10 cellular contexts compared by ENCODE assay signal in genomic region chr16:15946257-15947044, GRCh38. TPM values are rescaled to one million over a fixed set of nuclear protein-coding genes. Genes with fewer than 3 reads are reported as not detected.
DNase-seq lines count a peak whose midpoint lies in the region; ATAC-seq and TF ChIP-seq lines count a peak whose summit lies in the region.
"Had no signal": no experiment of that assay in that cellular context is flagged by ENCODE, and none has a peak within 500 bp of the region (broad histone marks: within the 10 kb centered on the region; RNA-seq: fewer than 3 reads in every experiment).

No MANE protein-coding gene starts in this region.

- TF ChIP-seq POLR2A in ovary (IDR thresholded peaks at IDR 0.05), result no peak

- H3K27me3 Mint-ChIP-seq in chondrocyte (ENCODE audit: low read depth) (no peaks in the 10 kb centered on the region), osteocyte (ENCODE audit: unreplicated experiment) (no peaks in the 10 kb centered on the region)

- peaks cover 26% of the 10 kb centered on the region for H3K4me1 Mint-ChIP-seq in chondrocyte (ENCODE audit: low read depth)
- peaks cover 29% of the 10 kb centered on the region for H3K4me1 Mint-ChIP-seq in osteocyte (ENCODE audit: unreplicated experiment)

- TF ChIP-seq CTCF in chondrocyte (IDR thresholded peaks at IDR 0.05) (peak; percentile 6), osteocyte (IDR thresholded peaks at IDR 0.05) (no peak), ovary (IDR thresholded peaks at IDR 0.05) (no peak), right atrium auricular region (IDR thresholded peaks at IDR 0.05) (no peak)

- H3K4me3 Mint-ChIP-seq in chondrocyte (ENCODE audit: unreplicated experiment), result no peak overlapping the region
- no peak overlapping the region for H3K4me3 Mint-ChIP-seq in osteocyte (ENCODE audit: unreplicated experiment)

- H3K9me3 ChIP-seq in ovary, result no peaks in the 10 kb centered on the region
- H3K9me3 ChIP-seq in right atrium auricular region, result no peaks in the 10 kb centered on the region

- H3K9me3 Mint-ChIP-seq in chondrocyte (ENCODE audit: low read depth), result no peaks in the 10 kb centered on the region
- H3K9me3 Mint-ChIP-seq in osteocyte (ENCODE audit: unreplicated experiment), result no peaks in the 10 kb centered on the region

- intact Hi-C loops in ovary (cut with DNase I), result no loop called here

- ATAC-seq in GM21381 (IDR thresholded peaks at IDR 0.05; ENCODE audit: unreplicated experiment) (no peak), GM18858 (IDR thresholded peaks at IDR 0.05; ENCODE audit: unreplicated experiment) (no peak)

- H3K4me3 ChIP-seq in ovary, result no peak overlapping the region
- no peak overlapping the region for H3K4me3 ChIP-seq in right atrium auricular region

- 51 to 56% (median 55%) methylated on average over 10 of the region's 10 CpGs for WGBS in ovary, 3 donors

- peak; percentile 31 for DNase-seq in DMS53 treated with DMSO at 0.1 percent for 48 hours (lab: John Stamatoyannopoulos, UW; ENCODE audit: unreplicated experiment)
- peak; percentile 71 for DNase-seq in M059J (ENCODE audit: low read depth)
- DNase-seq in chondrocyte (ENCODE audit: low spot score), result peak; percentile 21
- DNase-seq in osteocyte (ENCODE audit: extremely low spot score, unreplicated experiment), result no peak
- no peak for DNase-seq in ovary
- DNase-seq in right atrium auricular region (ENCODE audit: low spot score), result no peak
- DNase-seq: activated gamma-delta T cell, NCI-H2107 had no signal

- H3K36me3 Mint-ChIP-seq in chondrocyte (ENCODE audit: low read depth) (no peaks in the 10 kb centered on the region), osteocyte (ENCODE audit: unreplicated experiment) (peaks cover 2% of the 10 kb centered on the region)

- H3K27me3 ChIP-seq in ovary, result no peaks in the 10 kb centered on the region
- H3K27me3 ChIP-seq in right atrium auricular region, result no peaks in the 10 kb centered on the region

- H3K4me1 ChIP-seq in ovary (ENCODE audit: insufficient read depth) (peaks cover 2% of the 10 kb centered on the region), right atrium auricular region (peaks cover 0 to 21% of the 10 kb centered on the region in 2 donors)

- H3K27ac ChIP-seq in ovary, result no peak overlapping the region
- no peak overlapping the region for H3K27ac ChIP-seq in right atrium auricular region

- no peaks in the 10 kb centered on the region for H3K36me3 ChIP-seq in ovary
- no peaks in the 10 kb centered on the region for H3K36me3 ChIP-seq in right atrium auricular region

- H3K27ac Mint-ChIP-seq in chondrocyte (ENCODE audit: unreplicated experiment), result peak overlapping the region; percentile 60
- H3K27ac Mint-ChIP-seq in osteocyte (ENCODE audit: unreplicated experiment), result peak overlapping the region; percentile 83

- TF ChIP-seq EP300 in ovary (IDR thresholded peaks at IDR 0.05), result no peak

RNA-seq across cellular contexts. Expression of gene ABCC1, which starts 3.0 kb away (rescaled TPM):
- total RNA-seq in M059J (2014; rRNA removed; shearing (Covaris generic)), result 11.3 and 21.5 TPM in 2 replicates
- total RNA-seq in chondrocyte (47.9 to 118 TPM (median 48.3 TPM) in 3 replicates), osteocyte (256 and 271 TPM in 2 replicates), ovary (10 to 100 TPM; 10.0 to 31.1 (median 24.9) TPM), right atrium auricular region (10 to 100 TPM; 15.2 to 27.5 TPM)
- 10 to 100 TPM; 10.3 to 17.3 TPM for polyA plus RNA-seq in ovary

RNA-seq across cellular contexts. Expression of gene CEP20, which starts 58.0 kb away (rescaled TPM):
- total RNA-seq in M059J (2014; rRNA removed; shearing (Covaris generic)), result 74.6 and 116 TPM in 2 replicates
- total RNA-seq in chondrocyte (16.4 to 25.5 TPM (median 19.7 TPM) in 3 replicates), osteocyte (24.3 and 31.2 TPM in 2 replicates), ovary (10 to 100 TPM; 23.4 to 41.3 (median 30.9) TPM), right atrium auricular region (10 to 100 TPM; 20.1 to 35.9 TPM)
- polyA plus RNA-seq in ovary, result 10 to 100 TPM; 26.8 to 44.4 TPM

Comparison
In these comparisons a context has a peak if more than half of its experiments do, and no peak if none do; other contexts are left out.
1. DNase-seq: peak in DMS53 treated with DMSO at 0.1 percent for 48 hours (single experiment), M059J (single experiment) and chondrocyte (single experiment); none in osteocyte (single experiment), ovary (0 of 5) and right atrium auricular region (single experiment).